9 cellular contexts compared by ENCODE assay signal in genomic region chr20:63696628-63697356, GRCh38. TPM values are rescaled to one million over a fixed set of nuclear protein-coding genes. Genes with fewer than 3 reads are reported as not detected.
DNase-seq lines count a peak whose midpoint lies in the region; ATAC-seq and TF ChIP-seq lines count a peak whose summit lies in the region.
"Had no signal": no experiment of that assay in that cellular context is flagged by ENCODE, and none has a peak within 500 bp of the region (broad histone marks: within the 10 kb centered on the region; RNA-seq: fewer than 3 reads in every experiment).

TNFRSF6B (plus strand) TSS chr20:63696652; CDS start chr20:63696768, 116 bp downstream.

- H3K27ac ChIP-seq in coronary artery (peak within 1 kb of the TSS in 1 of 2 donors; percentile 56), lower lobe of right lung (peak within 1 kb of the TSS; percentile 31), transverse colon (peak within 1 kb of the TSS in 1 of 4 donors; percentile 2)

- TF ChIP-seq CTCF in coronary artery (IDR thresholded peaks at IDR 0.05) (no peak), lower lobe of right lung (IDR thresholded peaks at IDR 0.05) (no peak), transverse colon (IDR thresholded peaks at IDR 0.05) (no peak)

- CTCF ChIA-PET in activated CD8-positive, alpha-beta memory T cell treated with anti-CD3 and anti-CD28 coated beads, Interleukin-2, amount 10 ng/mL, durations not matched to agents 7 days and 5 days (lab: Charles Lee) = interaction anchor here (0.7 to 2.3 kb wide), 3 partner anchors 11 to 64 kb away, joined by 3 to 7 read pairs (median 3); partner anchors contain the start of genes ARFRP1 and ZGPAT

- WGBS in transverse colon (ENCODE audit: low coverage in 1 of 2), 2 donors = 22% methylated on average over 40 of the region's 52 CpGs; no CpG with 5 or more reads in 1 of the 2 donors

- intact Hi-C loops in lower lobe of right lung (cut with DNase I) = no loop called here
- intact Hi-C loops in transverse colon (cut with DNase I; ENCODE audit: low total_unique reads) = no loop called here

- H3K36me3 ChIP-seq in lower lobe of right lung = peaks cover 29% of the 10 kb centered on the region
- no peaks in the 10 kb centered on the region for H3K36me3 ChIP-seq in transverse colon

- no peak within 1 kb of the TSS for H3K4me3 Mint-ChIP-seq in activated CD8-positive, alpha-beta memory T cell treated with anti-CD3 and anti-CD28 coated beads, Interleukin-2, amount 10 ng/mL, durations not matched to agents 7 days and 5 days

- peaks cover 22% of the 10 kb centered on the region for H3K4me1 Mint-ChIP-seq in activated CD8-positive, alpha-beta memory T cell treated with anti-CD3 and anti-CD28 coated beads, Interleukin-2, amount 10 ng/mL, durations not matched to agents 7 days and 5 days

- peak; percentile 41 for TF ChIP-seq POLR2A in transverse colon (IDR thresholded peaks at IDR 0.05)

- peak; percentile 8 for ATAC-seq in activated CD8-positive, alpha-beta memory T cell treated with anti-CD3 and anti-CD28 coated beads, Interleukin-2, amount 10 ng/mL, durations not matched to agents 7 days and 5 days
- ATAC-seq in lower lobe of right lung (peak in 1 of 2 donors; percentile 1), GM19467 (IDR thresholded peaks at IDR 0.05; ENCODE audit: unreplicated experiment) (no peak), GM21367 (IDR thresholded peaks at IDR 0.05; ENCODE audit: unreplicated experiment) (no peak), HG03045 (IDR thresholded peaks at IDR 0.05; ENCODE audit: unreplicated experiment) (no peak)

- peaks cover 10% of the 10 kb centered on the region for H3K36me3 Mint-ChIP-seq in activated CD8-positive, alpha-beta memory T cell treated with anti-CD3 and anti-CD28 coated beads, Interleukin-2, amount 10 ng/mL, durations not matched to agents 7 days and 5 days
- H3K36me3 Mint-ChIP-seq: IgD-negative memory B cell had no signal

- peak within 1 kb of the TSS; percentile 47 for H3K4me3 ChIP-seq in coronary artery
- peak within 1 kb of the TSS; percentile 40 for H3K4me3 ChIP-seq in lower lobe of right lung
- H3K4me3 ChIP-seq in transverse colon = peak within 1 kb of the TSS in 2 of 4 donors; percentile 7 to 19

- DNase-seq in activated CD8-positive, alpha-beta memory T cell treated with anti-CD3 and anti-CD28 coated beads, Interleukin-2, amount 10 ng/mL, durations not matched to agents 7 days and 5 days = no peak
- DNase-seq in activated CD8-positive, alpha-beta memory T cell treated with anti-CD3 and anti-CD28 coated beads, Interleukin-2, amount 50 U/mL, for 48 hours = no peak
- DNase-seq in coronary artery (ENCODE audit: low spot score) = peak; percentile 73
- no peak for DNase-seq in lower lobe of right lung
- DNase-seq in transverse colon = peak; percentile 11

- H3K27me3 ChIP-seq in lower lobe of right lung (ENCODE audit: low read depth) (no peaks in the 10 kb centered on the region), transverse colon (no peaks in the 10 kb centered on the region)

- no peaks in the 10 kb centered on the region for H3K9me3 Mint-ChIP-seq in activated CD8-positive, alpha-beta memory T cell treated with anti-CD3 and anti-CD28 coated beads, Interleukin-2, amount 10 ng/mL, durations not matched to agents 7 days and 5 days (ENCODE audit: low read depth)
- H3K9me3 Mint-ChIP-seq: IgD-negative memory B cell had no signal

- in situ Hi-C loops in transverse colon (cut with MboI; ENCODE audit: low pct_ligation_motif_present in 1 of 4, low pct_unique_long_range_greater_than_20kb in 1 of 4, low sequenced_read_pairs in 3 of 4) = no loop called here

- H3K27ac Mint-ChIP-seq in activated CD8-positive, alpha-beta memory T cell treated with anti-CD3 and anti-CD28 coated beads, Interleukin-2, amount 10 ng/mL, durations not matched to agents 7 days and 5 days = no peak within 1 kb of the TSS
- H3K27ac Mint-ChIP-seq: IgD-negative memory B cell had no signal

- TF ChIP-seq EP300 in transverse colon (IDR thresholded peaks at IDR 0.05; ENCODE audit: low read depth) = no peak

- no peaks in the 10 kb centered on the region for H3K27me3 Mint-ChIP-seq in activated CD8-positive, alpha-beta memory T cell treated with anti-CD3 and anti-CD28 coated beads, Interleukin-2, amount 10 ng/mL, durations not matched to agents 7 days and 5 days
- H3K27me3 Mint-ChIP-seq: IgD-negative memory B cell had no signal

- no peaks in the 10 kb centered on the region for H3K9me3 ChIP-seq in lower lobe of right lung
- no peaks in the 10 kb centered on the region for H3K9me3 ChIP-seq in transverse colon

- H3K4me1 ChIP-seq in lower lobe of right lung = peaks cover 53% of the 10 kb centered on the region
- peaks cover 25 to 45% (median 39%) of the 10 kb centered on the region in 4 donors for H3K4me1 ChIP-seq in transverse colon

RNA-seq across cellular contexts. Expression of gene TNFRSF6B, which starts in this region (rescaled TPM):
- total RNA-seq in activated CD8-positive, alpha-beta memory T cell treated with anti-CD3 and anti-CD28 coated beads, Interleukin-2, amount 10 ng/mL, durations not matched to agents 7 days and 5 days = not detected
- total RNA-seq in lower lobe of right lung (5.3 TPM), transverse colon (10 to 100 TPM in 3 of 4 donors, 1 to 10 TPM in 1; 4.2 to 34.4 (median 13.6) TPM)

Comparison
In these comparisons a context has a peak if more than half of its experiments do, and no peak if none do; other contexts are left out.
1. Peak in ATAC-seq in activated CD8-positive, alpha-beta memory T cell treated with anti-CD3 and anti-CD28 coated beads, Interleukin-2, amount 10 ng/mL, durations not matched to agents 7 days and 5 days; RNA of the gene not detected or under 1 TPM.
2. DNase-seq: peak in coronary artery (single experiment) and transverse colon (single experiment); none in activated CD8-positive, alpha-beta memory T cell treated with anti-CD3 and anti-CD28 coated beads, Interleukin-2, amount 10 ng/mL, durations not matched to agents 7 days and 5 days (single experiment), activated CD8-positive, alpha-beta memory T cell treated with anti-CD3 and anti-CD28 coated beads, Interleukin-2, amount 50 U/mL, for 48 hours (single experiment) and lower lobe of right lung (single experiment).